Comparison of ENCODE assay signal across 8 cellular contexts in the genomic region with DNA sequence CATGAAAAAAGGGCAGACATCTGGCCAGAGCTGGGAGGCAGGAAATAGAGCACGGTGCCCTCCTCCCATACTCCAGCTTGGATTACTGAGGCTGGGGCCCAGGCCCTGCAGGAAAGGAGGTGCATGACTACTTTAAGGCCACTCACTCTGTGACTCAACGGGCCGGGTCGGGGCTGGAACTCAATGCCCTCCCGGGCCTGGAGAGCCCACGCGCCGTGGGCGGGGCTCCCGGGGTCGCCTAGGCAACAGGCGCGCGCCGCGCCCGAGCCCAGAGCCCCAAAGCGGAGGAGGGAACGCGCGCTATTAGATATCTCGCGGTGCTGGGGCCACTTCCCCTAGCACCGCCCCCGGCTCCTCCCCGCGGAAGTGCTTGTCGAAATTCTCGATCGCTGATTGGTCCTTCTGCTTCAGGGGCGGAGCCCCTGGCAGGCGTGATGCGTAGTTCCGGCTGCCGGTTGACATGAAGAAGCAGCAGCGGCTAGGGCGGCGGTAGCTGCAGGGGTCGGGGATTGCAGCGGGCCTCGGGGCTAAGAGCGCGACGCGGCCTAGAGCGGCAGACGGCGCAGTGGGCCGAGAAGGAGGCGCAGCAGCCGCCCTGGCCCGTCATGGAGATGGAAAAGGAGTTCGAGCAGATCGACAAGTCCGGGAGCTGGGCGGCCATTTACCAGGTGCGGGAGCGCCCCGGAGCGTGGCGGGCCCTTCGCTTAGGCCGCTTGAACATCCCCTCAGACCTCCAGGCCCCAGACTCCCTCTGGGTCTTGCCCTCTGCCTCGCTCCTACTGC. TPM values are rescaled to one million over a fixed set of nuclear protein-coding genes. Genes with fewer than 3 reads are reported as not detected.
A peak's percentile ranks its signal among the peaks of the same experiment; 100 is the strongest.
DNase-seq lines count a peak whose midpoint lies in the region; ATAC-seq and TF ChIP-seq lines count a peak whose summit lies in the region.

A gene (plus strand): TSS at position 461 of the 783 bp plus-strand sequence. CDS start 145 bp downstream, at position 606.

- peak within 1 kb of the TSS; percentile 99 for H3K4me3 ChIP-seq in BJ (ENCODE audit: low read depth, low read length)
- peak within 1 kb of the TSS; percentile 98 for H3K4me3 ChIP-seq in coronary artery

- peak within 1 kb of the TSS; percentile 61 to 95 for H3K27ac ChIP-seq in coronary artery

- H3K4me3 Mint-ChIP-seq in activated CD4-positive, alpha-beta T cell treated with anti-CD3 and anti-CD28 coated beads, Interleukin-2, amount 10 ng/mL, durations not matched to agents 24 days and 14 days, result peak within 1 kb of the TSS; percentile 98

- H3K9me3 Mint-ChIP-seq in activated CD4-positive, alpha-beta T cell treated with anti-CD3 and anti-CD28 coated beads, Interleukin-2, amount 10 ng/mL, durations not matched to agents 24 days and 14 days, result no peaks in the 10 kb centered on the region

- peak within 1 kb of the TSS; percentile 93 for H3K27ac Mint-ChIP-seq in activated CD4-positive, alpha-beta T cell treated with anti-CD3 and anti-CD28 coated beads, Interleukin-2, amount 10 ng/mL, durations not matched to agents 24 days and 14 days

- no peaks in the 10 kb centered on the region for H3K27me3 Mint-ChIP-seq in activated CD4-positive, alpha-beta T cell treated with anti-CD3 and anti-CD28 coated beads, Interleukin-2, amount 10 ng/mL, durations not matched to agents 24 days and 14 days

- CTCF ChIA-PET in BJ (lab: Yijun Ruan, JAX), result interaction anchor here (0.9 to 1.5 kb wide), 3 partner anchors 18 to 119 kb away, joined by 3 read pairs; no protein-coding TSS in a partner anchor

- TF ChIP-seq CTCF in BJ (IDR thresholded peaks at IDR 0.05; ENCODE audit: insufficient read depth, low read depth, low read length) (peak; percentile 10; the same call in 1 of the 2 replicates), coronary artery (IDR thresholded peaks at IDR 0.05) (no peak)

- intact Hi-C loops in activated CD4-positive, alpha-beta T cell treated with anti-CD3 and anti-CD28 coated beads, Interleukin-2, amount 10 ng/mL, durations not matched to agents 24 days and 14 days (cut with micrococcal nuclease), result loop anchor here (1.0 to 10.0 kb wide), 7 partner anchors 8 to 1231 kb away; a partner anchor contains a TSS
- intact Hi-C loops in left colon (cut with DNase I, micrococcal nuclease), result loop anchor here in 1 of 2 donors (10.0 kb wide), 1 partner anchor 65 kb away; no protein-coding TSS in a partner anchor

- H3K27me3 ChIP-seq in BJ (ENCODE audit: control insufficient read depth, insufficient read depth, low read length), result no peaks in the 10 kb centered on the region

- POLR2A ChIA-PET in BJ (lab: Charles Lee), result interaction anchor here (0.6 kb wide), 1 partner anchor 1235 kb away, joined by 3 read pairs; no protein-coding TSS in a partner anchor

- H3K36me3 ChIP-seq in BJ (ENCODE audit: control insufficient read depth, insufficient read depth, low read length), result no peaks in the 10 kb centered on the region

- DNase-seq in BJ (ENCODE audit: low read depth) (peak; percentile 94), GM19240 (ENCODE audit: insufficient read length, low spot score) (peak; percentile 72), NCI-H526 treated with DMSO at 0.1 percent for 48 hours (lab: John Stamatoyannopoulos, UW) (peak; percentile 97), coronary artery (ENCODE audit: low spot score) (peak; percentile 99), left colon (peak; percentile 99)
- peak; percentile 100 for DNase-seq in activated CD4-positive, alpha-beta T cell treated with anti-CD3 and anti-CD28 coated beads, Interleukin-2, amount 10 ng/mL, durations not matched to agents 24 days and 14 days
- DNase-seq in stimulated activated CD4-positive, alpha-beta T cell treated with anti-CD3 and anti-CD28 coated beads, Interleukin-1b, Interleukin-23, amount 100 ng/mL, for 48 hours, result peak; percentile 98

- peaks cover 25% of the 10 kb centered on the region for H3K36me3 Mint-ChIP-seq in activated CD4-positive, alpha-beta T cell treated with anti-CD3 and anti-CD28 coated beads, Interleukin-2, amount 10 ng/mL, durations not matched to agents 24 days and 14 days (ENCODE audit: low read depth)

- ATAC-seq in HG03460 (IDR thresholded peaks at IDR 0.05; ENCODE audit: unreplicated experiment) (peak; percentile 91), left colon (peak; percentile 96)

- peaks cover 44% of the 10 kb centered on the region for H3K4me1 Mint-ChIP-seq in activated CD4-positive, alpha-beta T cell treated with anti-CD3 and anti-CD28 coated beads, Interleukin-2, amount 10 ng/mL, durations not matched to agents 24 days and 14 days

RNA-seq across cellular contexts. Expression of the gene that starts here (rescaled TPM):
- polyA plus RNA-seq in BJ (2011; rRNA removed), result 16.2 and 19.4 TPM in 2 replicates
- polyA minus RNA-seq in BJ (2011; rRNA and poly(A)+ RNA removed), result 15.4 and 17.6 TPM in 2 replicates
- total RNA-seq in activated CD4-positive, alpha-beta T cell treated with anti-CD3 and anti-CD28 coated beads, Interleukin-2, amount 10 ng/mL, durations not matched to agents 24 days and 14 days, result 61.4 and 62.9 TPM in 2 replicates
- 10 to 100 TPM; 31.3 to 33.9 TPM for total RNA-seq in left colon

Comparison
In these comparisons a context has a peak if more than half of its experiments do, and no peak if none do; other contexts are left out.
1. Peak in every context shown above with its lines: DNase-seq, ATAC-seq, H3K4me3 ChIP-seq and H3K27ac ChIP-seq.